Comparison of ENCODE assay signal across 24 cellular contexts in the genomic region with DNA sequence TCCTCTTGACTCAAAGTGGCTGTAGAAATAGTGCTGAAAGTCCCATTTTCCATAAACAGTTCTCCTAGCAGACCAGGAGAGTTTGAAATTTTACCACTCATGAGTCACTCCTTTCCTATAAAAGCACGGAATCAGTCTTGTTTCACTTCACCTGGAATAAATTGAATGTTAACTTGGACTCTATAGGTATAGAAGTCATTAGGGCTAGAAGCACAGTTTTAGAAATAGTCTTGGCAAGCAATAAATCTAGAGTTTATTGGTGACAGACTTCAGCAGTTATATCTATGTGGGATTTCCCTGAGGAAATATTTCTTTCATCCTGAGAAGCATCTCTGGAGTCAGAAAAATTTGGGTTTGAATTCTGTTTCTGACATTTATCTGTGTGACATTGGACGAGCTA.
"Had no signal": no experiment of that assay in that cellular context is flagged by ENCODE, and none has a peak within 500 bp of the region (broad histone marks: within the 10 kb centered on the region; RNA-seq: fewer than 3 reads in every experiment).

No MANE protein-coding gene starts in this region.

- H3K79me2 ChIP-seq: parathyroid adenoma had no signal

- H3K4me3 ChIP-seq: lower lobe of right lung, right atrium auricular region, smooth muscle cell, suprapubic skin, vagina had no signal

- H3K27me3 ChIP-seq: neutrophil, right atrium auricular region, suprapubic skin, vagina had no signal

- H3K27ac ChIP-seq: lower lobe of right lung, neutrophil, parathyroid adenoma, right atrium auricular region, suprapubic skin, vagina had no signal

- H3K36me3 ChIP-seq: lower lobe of right lung, neutrophil, right atrium auricular region, suprapubic skin, vagina had no signal

- H3K9ac ChIP-seq: parathyroid adenoma had no signal

- H3K4me2 ChIP-seq: smooth muscle cell had no signal

- ATAC-seq: effector memory CD8-positive, alpha-beta T cell; left ventricle myocardium superior; lower lobe of right lung; natural killer cell treated with Interleukin-12 subunit alpha and Interleukin-12 subunit beta and Interleukin-15 and Interleukin-18, amount 100 ng/mL, for 72 hours; sciatic nerve; stimulated activated naive CD8-positive, alpha-beta T cell treated with anti-CD3 and anti-CD28 coated beads, Interleukin-15, amount 100 ng/mL, for 72 hours had no signal

- DNase-seq: cortex of kidney; effector memory CD8-positive, alpha-beta T cell; hypothalamus; immature natural killer cell; islet precursor cell; kidney glomerular epithelial cell; left ventricle myocardium superior; lower lobe of right lung; naive B cell; stimulated activated CD4-positive, alpha-beta T cell treated with anti-CD3 and anti-CD28 coated beads, Interleukin-12 subunit alpha, Interleukin-12 subunit beta, amount 100 ng/mL, for 4 hours; stimulated activated CD4-positive, alpha-beta T cell treated with anti-CD3 and anti-CD28 coated beads, Interleukin-1b, Interleukin-23, amount 100 ng/mL, for 48 hours; stimulated activated CD4-positive, alpha-beta T cell treated with anti-CD3 and anti-CD28 coated beads, Interleukin-4, amount 100 ng/mL, for 1 hour; stimulated activated CD8-positive, alpha-beta memory T cell treated with anti-CD3 and anti-CD28 coated beads, Interleukin-4, amount 100 ng/mL, for 48 hours; stimulated activated naive CD4-positive, alpha-beta T cell; stimulated activated naive CD8-positive, alpha-beta T cell treated with anti-CD3 and anti-CD28 coated beads, Interleukin-15, amount 100 ng/mL, for 72 hours; trophoblast cell had no signal

- H2AFZ ChIP-seq: parathyroid adenoma had no signal

- H3K9me3 ChIP-seq: neutrophil, right atrium auricular region, suprapubic skin, vagina had no signal

- H3K4me1 ChIP-seq: lower lobe of right lung, parathyroid adenoma, right atrium auricular region, suprapubic skin had no signal
